12 cellular contexts compared by ENCODE assay signal in the genomic region with DNA sequence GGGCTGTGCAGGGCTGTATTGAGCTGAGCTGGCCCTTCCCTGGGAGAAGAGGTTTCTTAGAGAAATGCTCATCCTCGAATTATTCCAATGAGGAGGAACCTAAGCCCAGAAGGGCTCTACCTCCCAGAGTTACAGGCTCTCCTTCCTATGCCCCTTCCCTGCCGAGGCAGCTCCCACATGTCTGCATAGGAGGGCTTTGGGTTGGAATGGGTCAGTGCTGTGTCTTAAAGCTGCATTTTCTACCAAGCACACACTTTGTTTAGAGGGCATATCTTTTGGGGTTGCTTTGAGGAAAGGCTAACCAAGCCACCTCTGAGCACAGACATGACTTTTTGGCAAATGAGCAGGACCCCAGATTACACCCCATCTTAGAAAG. TPM values are rescaled to one million over a fixed set of nuclear protein-coding genes. Genes with fewer than 3 reads are reported as not detected.
A peak's percentile ranks its signal among the peaks of the same experiment; 100 is the strongest.
DNase-seq lines count a peak whose midpoint lies in the region; ATAC-seq and TF ChIP-seq lines count a peak whose summit lies in the region.
"Had no signal": no experiment of that assay in that cellular context is flagged by ENCODE, and none has a peak within 500 bp of the region (broad histone marks: within the 10 kb centered on the region; RNA-seq: fewer than 3 reads in every experiment).

No MANE protein-coding gene starts in this region.

- no peak for DNase-seq in GM12864 (ENCODE audit: low read depth)
- no peak for DNase-seq in stimulated activated effector memory CD8-positive, alpha-beta T cell treated with anti-CD3 and anti-CD28 coated beads, Interleukin-12 subunit alpha, Interleukin-12 subunit beta, amount 100 ng/mL, for 72 hours (ENCODE audit: low spot score in 2 of 2)
- DNase-seq in NCI-H2081 treated with DMSO at 0.1 percent for 48 hours (lab: John Stamatoyannopoulos, UW), result no peak
- no peak for DNase-seq in activated gamma-delta T cell (lab: John Stamatoyannopoulos, UW)
- DNase-seq: MM.1S, T-helper 1 cell had no signal

- no peaks in the 10 kb centered on the region for H3K9me2 ChIP-seq in SU-DHL-6 (replicated peaks; ENCODE audit: insufficient read depth, low read length)

- WGBS in gastroesophageal sphincter (ENCODE audit: low coverage in 1 of 2), 2 donors, result no CpG with 5 or more reads among the region's 2 CpGs

- TF ChIP-seq EP300 in gastroesophageal sphincter (IDR thresholded peaks at IDR 0.05), result no peak

- H3K4me1 ChIP-seq in gastroesophageal sphincter, result peaks cover 0 to 99% (median 31%) of the 10 kb centered on the region in 3 donors

- H3K4me3 ChIP-seq in GM12864 (ENCODE audit: low read depth, low read length) (peak overlapping the region; percentile 0; the same call in 1 of the 2 replicates), SU-DHL-6 (ENCODE audit: insufficient read depth, low read length, poor library complexity, severe bottlenecking) (peak overlapping the region; percentile 4), gastroesophageal sphincter (no peak overlapping the region)

- H3K9me3 Mint-ChIP-seq in stimulated activated effector memory CD8-positive, alpha-beta T cell treated with anti-CD3 and anti-CD28 coated beads, Interleukin-12 subunit alpha, Interleukin-12 subunit beta, amount 100 ng/mL, for 72 hours, result no peaks in the 10 kb centered on the region
- H3K9me3 Mint-ChIP-seq: activated CD4-positive, alpha-beta memory T cell treated with anti-CD3 and anti-CD28 coated beads for 36 hours; nephron had no signal

- peaks cover 97% of the 10 kb centered on the region for H3K79me2 ChIP-seq in SU-DHL-6 (ENCODE audit: insufficient read depth, low read length)

- TF ChIP-seq CTCF in GM12864 (IDR thresholded peaks at IDR 0.05; ENCODE audit: low read depth, low read length, missing control alignments) (no peak), SU-DHL-6 (IDR thresholded peaks at IDR 0.05; ENCODE audit: insufficient read depth, low read length, poor library complexity, severe bottlenecking) (no peak), gastroesophageal sphincter (IDR thresholded peaks at IDR 0.05) (no peak)

- TF ChIP-seq POLR2A in gastroesophageal sphincter (IDR thresholded peaks at IDR 0.05), result no peak

- H3K9me3 ChIP-seq in SU-DHL-6 (ENCODE audit: insufficient read depth, low read length), result no peaks in the 10 kb centered on the region
- H3K9me3 ChIP-seq in gastroesophageal sphincter, result no peaks in the 10 kb centered on the region

- H3K36me3 ChIP-seq in SU-DHL-6 (ENCODE audit: low read length) (no peaks in the 10 kb centered on the region), gastroesophageal sphincter (peaks cover 0 to 4% of the 10 kb centered on the region in 2 donors)

- H3K4me2 ChIP-seq in SU-DHL-6 (ENCODE audit: low read depth, low read length, poor library complexity, severe bottlenecking), result peak overlapping the region; percentile 85

- no peaks in the 10 kb centered on the region for H3K27me3 ChIP-seq in SU-DHL-6 (ENCODE audit: low read length)
- H3K27me3 ChIP-seq in gastroesophageal sphincter, result no peaks in the 10 kb centered on the region

- H4K20me1 ChIP-seq in SU-DHL-6 (ENCODE audit: low read depth, low read length), result peaks cover 21% of the 10 kb centered on the region; the same call in 1 of the 2 replicates

- H2AFZ ChIP-seq in SU-DHL-6 (ENCODE audit: low read depth, low read length, severe bottlenecking), result no peak overlapping the region

- peak overlapping the region; percentile 54 for H3K9ac ChIP-seq in SU-DHL-6 (ENCODE audit: low read length)

- H3F3A ChIP-seq in SU-DHL-6 (ENCODE audit: insufficient read depth), result peaks cover 49% of the 10 kb centered on the region

- ATAC-seq in gastroesophageal sphincter (no peak), GM18519 (IDR thresholded peaks at IDR 0.05; ENCODE audit: low FRiP score, unreplicated experiment) (no peak), HG02981 (IDR thresholded peaks at IDR 0.05; ENCODE audit: unreplicated experiment) (no peak)
- no peak for ATAC-seq in stimulated activated effector memory CD8-positive, alpha-beta T cell treated with anti-CD3 and anti-CD28 coated beads, Interleukin-12 subunit alpha, Interleukin-12 subunit beta, amount 100 ng/mL, for 72 hours

- H3K36me3 Mint-ChIP-seq in stimulated activated effector memory CD8-positive, alpha-beta T cell treated with anti-CD3 and anti-CD28 coated beads, Interleukin-12 subunit alpha, Interleukin-12 subunit beta, amount 100 ng/mL, for 72 hours, result peaks cover 12% of the 10 kb centered on the region
- H3K36me3 Mint-ChIP-seq: activated CD4-positive, alpha-beta memory T cell treated with anti-CD3 and anti-CD28 coated beads for 36 hours had no signal

- H3K4me1 Mint-ChIP-seq in stimulated activated effector memory CD8-positive, alpha-beta T cell treated with anti-CD3 and anti-CD28 coated beads, Interleukin-12 subunit alpha, Interleukin-12 subunit beta, amount 100 ng/mL, for 72 hours, result peaks cover 37% of the 10 kb centered on the region

- no peak overlapping the region for H3K4me3 Mint-ChIP-seq in stimulated activated effector memory CD8-positive, alpha-beta T cell treated with anti-CD3 and anti-CD28 coated beads, Interleukin-12 subunit alpha, Interleukin-12 subunit beta, amount 100 ng/mL, for 72 hours
- H3K4me3 Mint-ChIP-seq: activated CD4-positive, alpha-beta memory T cell treated with anti-CD3 and anti-CD28 coated beads for 36 hours; nephron had no signal

- H3K27ac Mint-ChIP-seq in stimulated activated effector memory CD8-positive, alpha-beta T cell treated with anti-CD3 and anti-CD28 coated beads, Interleukin-12 subunit alpha, Interleukin-12 subunit beta, amount 100 ng/mL, for 72 hours, result peak overlapping the region; percentile 48
- H3K27ac Mint-ChIP-seq: activated CD4-positive, alpha-beta memory T cell treated with anti-CD3 and anti-CD28 coated beads for 36 hours had no signal

- peak overlapping the region; percentile 98 for H3K27ac ChIP-seq in SU-DHL-6 (ENCODE audit: low read depth, low read length)
- peak overlapping the region in 3 of 4 donors; percentile 27 to 90 (median 68) for H3K27ac ChIP-seq in gastroesophageal sphincter

RNA-seq across cellular contexts. Expression of a gene that starts 9.1 kb away (rescaled TPM):
- 10 to 100 TPM; 13.2 to 31.7 (median 19.3) TPM for total RNA-seq in gastroesophageal sphincter

Comparison
In these comparisons a context has a peak if more than half of its experiments do, and no peak if none do; other contexts are left out.
1. H3K4me3 ChIP-seq: peak in GM12864 (single experiment) and SU-DHL-6 (single experiment); none in gastroesophageal sphincter (0 of 2).